1 cellular context compared by ENCODE assay signal in the genomic region with DNA sequence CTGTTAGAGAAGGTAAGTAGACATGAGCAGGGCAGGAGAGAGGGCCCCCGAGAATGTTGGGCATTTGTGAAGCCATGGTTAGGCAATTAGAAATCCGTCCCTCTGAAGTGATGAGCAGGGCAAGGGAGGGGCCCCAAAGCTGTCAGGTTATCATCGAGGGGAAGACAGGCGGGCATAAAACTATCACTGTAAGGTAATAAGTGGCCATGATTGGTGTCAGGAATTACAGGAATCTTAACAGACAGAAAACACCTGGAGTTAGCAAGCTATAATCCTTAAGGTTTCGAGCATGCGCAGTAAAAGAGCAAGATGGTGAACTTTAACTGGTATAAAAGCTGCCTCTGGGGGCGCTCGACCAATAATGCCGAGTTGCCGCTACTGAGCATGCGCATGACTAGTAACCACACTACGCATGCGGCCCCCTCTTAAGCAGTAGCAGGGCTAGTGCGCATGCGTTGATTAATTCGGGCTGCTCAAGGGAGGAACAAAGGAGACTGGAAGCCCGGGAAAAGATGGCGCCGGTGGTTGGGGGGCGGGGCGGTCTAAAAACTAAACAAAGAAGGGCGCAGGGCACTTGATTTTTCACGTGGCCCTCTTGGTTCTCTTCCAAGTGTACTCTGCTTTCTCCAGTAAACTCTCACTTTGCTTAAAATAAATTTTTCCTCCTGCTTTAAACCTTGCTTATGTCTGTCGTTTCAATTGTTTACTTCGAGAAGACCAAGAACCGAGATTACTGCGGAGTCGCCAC.
TF ChIP-seq lines count a peak whose summit lies in the region.

No MANE protein-coding gene starts in this region.

TF ChIP-seq in WTC11, 78 proteins besides CTCF, POLR2A, EP300 and RAD21 (continued from another document):
- TF ChIP-seq, protein P1, sequence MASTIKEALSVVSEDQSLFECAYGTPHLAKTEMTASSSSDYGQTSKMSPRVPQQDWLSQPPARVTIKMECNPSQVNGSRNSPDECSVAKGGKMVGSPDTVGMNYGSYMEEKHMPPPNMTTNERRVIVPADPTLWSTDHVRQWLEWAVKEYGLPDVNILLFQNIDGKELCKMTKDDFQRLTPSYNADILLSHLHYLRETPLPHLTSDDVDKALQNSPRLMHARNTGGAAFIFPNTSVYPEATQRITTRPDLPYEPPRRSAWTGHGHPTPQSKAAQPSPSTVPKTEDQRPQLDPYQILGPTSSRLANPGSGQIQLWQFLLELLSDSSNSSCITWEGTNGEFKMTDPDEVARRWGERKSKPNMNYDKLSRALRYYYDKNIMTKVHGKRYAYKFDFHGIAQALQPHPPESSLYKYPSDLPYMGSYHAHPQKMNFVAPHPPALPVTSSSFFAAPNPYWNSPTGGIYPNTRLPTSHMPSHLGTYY (CRISPR knock-in tag; IDR thresholded peaks at IDR 0.05), result peak; percentile 83
- TF ChIP-seq, protein P2, sequence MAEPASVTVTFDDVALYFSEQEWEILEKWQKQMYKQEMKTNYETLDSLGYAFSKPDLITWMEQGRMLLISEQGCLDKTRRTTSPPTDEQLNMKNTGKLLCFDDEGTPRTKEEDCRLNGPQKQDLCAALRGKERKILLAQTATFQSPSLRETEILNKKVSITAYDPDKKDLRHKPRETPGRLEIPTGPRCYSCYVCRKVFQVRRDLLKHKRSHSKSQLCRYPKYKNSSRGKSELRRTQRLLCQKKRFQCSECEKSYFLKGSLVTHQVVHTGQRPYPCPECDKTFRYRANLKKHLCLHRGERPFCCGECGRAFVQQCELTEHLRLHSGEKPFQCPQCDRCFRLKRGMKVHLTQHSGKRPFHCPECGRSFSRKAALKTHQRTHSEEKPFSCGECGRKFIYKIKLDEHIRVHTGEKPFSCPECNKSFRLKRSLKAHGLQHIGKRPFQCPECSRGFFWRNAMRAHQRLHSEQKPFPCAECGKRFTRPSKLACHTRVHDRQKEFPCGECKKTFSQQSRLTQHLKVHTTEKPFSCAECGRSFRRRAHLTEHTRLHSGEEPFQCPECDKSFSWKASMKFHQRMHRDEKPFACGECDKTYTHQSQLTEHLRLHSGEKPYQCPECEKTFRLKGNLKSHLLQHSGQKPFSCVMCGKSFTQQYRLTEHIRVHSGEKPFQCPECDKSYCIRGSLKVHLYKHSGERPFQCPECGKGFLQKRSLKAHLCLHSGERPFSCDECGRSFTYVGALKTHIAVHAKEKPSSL (CRISPR knock-in tag; conservative IDR thresholded peaks at IDR 0.05), result peak; percentile 65
- TF ChIP-seq ZNF396 (CRISPR knock-in tag; IDR thresholded peaks at IDR 0.05; ENCODE audit: borderline replicate concordance) (no peak), NFATC4 (CRISPR knock-in tag; IDR thresholded peaks at IDR 0.05) (peak; percentile 88), TP53 (CRISPR knock-in tag; IDR thresholded peaks at IDR 0.05) (no peak), MYBL2 (CRISPR knock-in tag; IDR thresholded peaks at IDR 0.05) (no peak), ZNF423 (CRISPR knock-in tag; IDR thresholded peaks at IDR 0.05) (no peak), ZNF416 (CRISPR knock-in tag; IDR thresholded peaks at IDR 0.05) (peak; percentile 95), EMX1 (CRISPR knock-in tag; IDR thresholded peaks at IDR 0.05) (peak; percentile 90; the same call in 1 of the 2 replicates)
- TF ChIP-seq, protein P3, sequence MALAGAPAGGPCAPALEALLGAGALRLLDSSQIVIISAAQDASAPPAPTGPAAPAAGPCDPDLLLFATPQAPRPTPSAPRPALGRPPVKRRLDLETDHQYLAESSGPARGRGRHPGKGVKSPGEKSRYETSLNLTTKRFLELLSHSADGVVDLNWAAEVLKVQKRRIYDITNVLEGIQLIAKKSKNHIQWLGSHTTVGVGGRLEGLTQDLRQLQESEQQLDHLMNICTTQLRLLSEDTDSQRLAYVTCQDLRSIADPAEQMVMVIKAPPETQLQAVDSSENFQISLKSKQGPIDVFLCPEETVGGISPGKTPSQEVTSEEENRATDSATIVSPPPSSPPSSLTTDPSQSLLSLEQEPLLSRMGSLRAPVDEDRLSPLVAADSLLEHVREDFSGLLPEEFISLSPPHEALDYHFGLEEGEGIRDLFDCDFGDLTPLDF (CRISPR knock-in tag; IDR thresholded peaks at IDR 0.05), result no peak
- TF ChIP-seq, protein P4, sequence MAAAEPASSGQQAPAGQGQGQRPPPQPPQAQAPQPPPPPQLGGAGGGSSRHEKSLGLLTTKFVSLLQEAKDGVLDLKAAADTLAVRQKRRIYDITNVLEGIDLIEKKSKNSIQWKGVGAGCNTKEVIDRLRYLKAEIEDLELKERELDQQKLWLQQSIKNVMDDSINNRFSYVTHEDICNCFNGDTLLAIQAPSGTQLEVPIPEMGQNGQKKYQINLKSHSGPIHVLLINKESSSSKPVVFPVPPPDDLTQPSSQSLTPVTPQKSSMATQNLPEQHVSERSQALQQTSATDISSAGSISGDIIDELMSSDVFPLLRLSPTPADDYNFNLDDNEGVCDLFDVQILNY (CRISPR knock-in tag; IDR thresholded peaks at IDR 0.05), result peak; percentile 56; the same call in 1 of the 2 replicates
- TF ChIP-seq, protein P5, sequence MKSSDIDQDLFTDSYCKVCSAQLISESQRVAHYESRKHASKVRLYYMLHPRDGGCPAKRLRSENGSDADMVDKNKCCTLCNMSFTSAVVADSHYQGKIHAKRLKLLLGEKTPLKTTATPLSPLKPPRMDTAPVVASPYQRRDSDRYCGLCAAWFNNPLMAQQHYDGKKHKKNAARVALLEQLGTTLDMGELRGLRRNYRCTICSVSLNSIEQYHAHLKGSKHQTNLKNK (CRISPR knock-in tag; IDR thresholded peaks at IDR 0.05), result 0 out of 2 replicates have a peak, but pooled peaks have one; percentile 9
TF ChIP-seq in WTC11: peak in this region for 14.
